In genomic region chr1:200641175-200641489, GRCh38 we compare ENCODE assay signal across 16 cellular contexts. TPM values are rescaled to one million over a fixed set of nuclear protein-coding genes. Genes with fewer than 3 reads are reported as not detected.
A peak's percentile ranks its signal among the peaks of the same experiment; 100 is the strongest.
DNase-seq lines count a peak whose midpoint lies in the region; ATAC-seq, FAIRE-seq and TF ChIP-seq lines count a peak whose summit lies in the region.
"Had no signal": no experiment of that assay in that cellular context is flagged by ENCODE, and none has a peak within 500 bp of the region (broad histone marks: within the 10 kb centered on the region; RNA-seq: fewer than 3 reads in every experiment).

No MANE protein-coding gene starts in this region.

- H3K9me2 ChIP-seq in SK-N-SH: no peaks in the 10 kb centered on the region

- H3K79me2 ChIP-seq in SK-N-SH (ENCODE audit: insufficient read depth): no peaks in the 10 kb centered on the region

- ATAC-seq in esophagus mucosa (peak; percentile 44), pancreas (peak in 3 of 4 donors; percentile 48 to 58 (median 57)), GM21717 (IDR thresholded peaks at IDR 0.05; ENCODE audit: unreplicated experiment) (no peak), HG02759 (IDR thresholded peaks at IDR 0.05; ENCODE audit: unreplicated experiment) (no peak)
- ATAC-seq: lower lobe of right lung had no signal

- peak; percentile 16 for DNase-seq in ELR (ENCODE audit: low read depth)
- no peak for DNase-seq in SK-N-SH
- DNase-seq in pancreas: no peak
- DNase-seq in NCI-H2227 (lab: John Stamatoyannopoulos, UW; ENCODE audit: unreplicated experiment): no peak
- DNase-seq in DMS 273 treated with DMSO at 0.1 percent for 48 hours (lab: John Stamatoyannopoulos, UW): no peak
- DNase-seq: activated CD4-positive, alpha-beta T cell treated with anti-CD3 and anti-CD28 coated beads for 4 hours; activated effector memory CD4-positive, alpha-beta T cell treated with anti-CD3 and anti-CD28 coated beads, Interleukin-2, amount 50 U/mL, for 16 hours; glutamatergic neuron; lower lobe of right lung; NCI-H1417 treated with DMSO at 0.1 percent for 48 hours; NCI-H2171; stimulated activated CD4-positive, alpha-beta T cell treated with anti-CD3 and anti-CD28 coated beads, Interleukin-4, amount 100 ng/mL, for 24 hours had no signal

- H3K4me3 ChIP-seq in SK-N-SH (ENCODE audit: low read depth in 2 of 2, low read length in 1 of 2) (no peak overlapping the region), pancreas (no peak overlapping the region)
- H3K4me3 ChIP-seq: lower lobe of right lung had no signal

- peak overlapping the region; percentile 58 to 84 for H3K27ac ChIP-seq in SK-N-SH (ENCODE audit: low read depth in 2 of 2, low read length in 1 of 2)
- H3K27ac ChIP-seq in pancreas: peak overlapping the region in 3 of 4 donors; percentile 3 to 48 (median 13)
- H3K27ac ChIP-seq: lower lobe of right lung had no signal

- intact Hi-C loops in pancreas (cut with DNase I): no loop called here

- H3K9me3 ChIP-seq in SK-N-SH (no peaks in the 10 kb centered on the region), pancreas (no peaks in the 10 kb centered on the region)
- H3K9me3 ChIP-seq: lower lobe of right lung had no signal

- no peaks in the 10 kb centered on the region for H3F3A ChIP-seq in SK-N-SH (replicated peaks; ENCODE audit: insufficient read depth)

- H3K4me1 ChIP-seq in SK-N-SH (ENCODE audit: control insufficient read depth in 1 of 2, insufficient read depth in 2 of 2, low read depth in 1 of 2, low read length in 1 of 2) (peaks cover 2 to 16% of the 10 kb centered on the region in 2 experiments; a peak in 3 of 4 replicates), pancreas (peaks cover 4 to 12% (median 9%) of the 10 kb centered on the region in 3 donors)

- H3K36me3 ChIP-seq in SK-N-SH (replicated peaks in 1 of 2; ENCODE audit: control insufficient read depth in 1 of 2, insufficient read depth in 2 of 2, low read length in 1 of 2) (peaks cover 0 to 6% of the 10 kb centered on the region in 2 experiments), pancreas (no peaks in the 10 kb centered on the region)

- POLR2A ChIA-PET in SK-N-SH (lab: Yijun Ruan, JAX): no interaction called here

- TF ChIP-seq RAD21 in SK-N-SH (IDR thresholded peaks at IDR 0.05; ENCODE audit: low read length): no peak

- FAIRE-seq in pancreas (lab: Jason Lieb, UNC): no peak
- FAIRE-seq: TTC549 had no signal

- CTCF ChIA-PET in SK-N-SH (lab: Yijun Ruan, JAX): no interaction called here

- peak overlapping the region; percentile 33; the same call in 1 of the 2 replicates for H3K4me2 ChIP-seq in SK-N-SH

- TF ChIP-seq CTCF in SK-N-SH (IDR thresholded peaks at IDR 0.05): no peak
- no peak for TF ChIP-seq CTCF in pancreas (IDR thresholded peaks at IDR 0.05)

- no peak overlapping the region; the same call in 1 of the 2 replicates for H3K9ac ChIP-seq in SK-N-SH

- H2AFZ ChIP-seq in SK-N-SH (ENCODE audit: low read depth): 0 out of 2 replicates have a peak overlapping the region, but pooled peaks have one; percentile 33

- H4K20me1 ChIP-seq in SK-N-SH (ENCODE audit: insufficient read depth): no peaks in the 10 kb centered on the region

- 0 out of 4 replicates have a peak, but pooled peaks of 1 of the 2 experiments have one; percentile 9 for TF ChIP-seq EP300 in SK-N-SH (IDR thresholded peaks at IDR 0.05; ENCODE audit: borderline replicate concordance in 1 of 2, low read depth in 1 of 2, low read length in 1 of 2)

- H3K27me3 ChIP-seq in SK-N-SH (ENCODE audit: insufficient read depth) (no peaks in the 10 kb centered on the region), pancreas (no peaks in the 10 kb centered on the region)

- 48% methylated on average over 4 of the region's 4 CpGs for WGBS in SK-N-SH (ENCODE audit: low lambda C conversion rate)
- 49 to 52% methylated on average over 4 of the region's 4 CpGs for WGBS in pancreas, 2 donors

TF ChIP-seq in SK-N-SH, 30 proteins besides CTCF, POLR2A, EP300 and RAD21:
- TF ChIP-seq EZH2phosphoT487 (IDR thresholded peaks at IDR 0.05; ENCODE audit: borderline replicate concordance, low read depth) (no peak), JUND (IDR thresholded peaks at IDR 0.05) (peak; percentile 41; the same call in 1 of the 2 replicates)

RNA-seq across cellular contexts. Expression of gene KIF14, which starts 20.6 kb away (rescaled TPM):
- 1.2 and 1.4 TPM in 2 replicates for polyA plus RNA-seq in SK-N-SH (2012; rRNA removed)
- 1.9 and 2.3 TPM in 2 replicates for polyA plus RNA-seq in SK-N-SH (2012; cell fraction: cytosol; rRNA removed)
- 0.80 and 2.0 TPM in 2 replicates for polyA plus RNA-seq in SK-N-SH (2012; cell fraction: nucleus; rRNA removed)
- 3.1 TPM for total RNA-seq in esophagus mucosa
- under 1 TPM in 5 of 6 donors, not detected in 1; 0.04 to 0.22 (median 0.15) TPM for total RNA-seq in pancreas
- polyA plus RNA-seq in pancreas: under 1 TPM in 1 of 2 donors, not detected in 1; 0.04 TPM

RNA-seq across cellular contexts. Expression of gene DDX59, which starts 28.6 kb away (rescaled TPM):
- polyA plus RNA-seq in SK-N-SH (2012; rRNA removed) (8.9 and 13.5 TPM in 2 replicates), pancreas (10 to 100 TPM; 19.9 to 24.6 TPM)
- 15.0 and 16.1 TPM in 2 replicates for polyA plus RNA-seq in SK-N-SH (2012; cell fraction: cytosol; rRNA removed)
- polyA plus RNA-seq in SK-N-SH (2012; cell fraction: nucleus; rRNA removed): 6.3 and 15.9 TPM in 2 replicates
- total RNA-seq in esophagus mucosa (13.8 TPM), pancreas (10 to 100 TPM in 4 of 6 donors, 1 to 10 TPM in 2; 9.0 to 12.8 (median 10.2) TPM)

Comparison
In these comparisons a context has a peak if more than half of its experiments do, and no peak if none do; other contexts are left out.
1. ATAC-seq: peak in esophagus mucosa (single experiment) and pancreas (3 of 4); none in GM21717 (single experiment) and HG02759 (single experiment).